In the genomic region with DNA sequence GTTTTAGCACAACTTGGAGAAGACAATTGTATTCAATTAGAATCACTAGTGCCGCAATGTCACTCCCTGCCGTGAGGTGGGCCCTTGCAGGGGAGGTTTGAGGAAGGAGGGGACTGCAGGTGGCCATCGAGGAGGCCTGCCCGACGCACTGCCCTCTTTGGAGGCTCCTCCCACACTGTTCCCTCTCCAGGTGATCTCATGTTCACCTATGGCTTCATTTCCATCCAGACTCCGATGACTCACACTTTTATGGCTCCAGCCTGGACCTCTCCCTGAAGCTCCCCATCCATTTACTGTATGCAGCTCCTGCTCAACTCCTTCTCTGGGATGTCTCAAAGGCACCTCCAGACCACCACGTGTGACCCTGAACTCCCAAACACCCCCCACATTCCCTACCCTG, we compare ENCODE assay signal across 2 cellular contexts.
TF ChIP-seq lines count a peak whose summit lies in the region.

No MANE protein-coding gene starts in this region.

TF ChIP-seq in H1, 55 proteins besides CTCF, POLR2A, EP300 and RAD21:
- TF ChIP-seq NRF1 (IDR thresholded peaks at IDR 0.05; ENCODE audit: low read depth, low read length) (no peak), RBBP5 (IDR thresholded peaks at IDR 0.05; ENCODE audit: borderline replicate concordance, low read depth, low read length) (no peak), TAF1 (IDR thresholded peaks at IDR 0.05; ENCODE audit: low read depth, low read length) (no peak), PHF8 (conservative IDR thresholded peaks at IDR 0.05; ENCODE audit: low read depth, low read length) (no peak), MAFK (IDR thresholded peaks at IDR 0.05; ENCODE audit: low read depth, low read length) (no peak), SIN3A (conservative IDR thresholded peaks at IDR 0.05 in 1 of 2, IDR thresholded peaks at IDR 0.05 in 1 of 2; ENCODE audit: low read depth in 1 of 2, low read length in 2 of 2) (no peak), CTBP2 (IDR thresholded peaks at IDR 0.05; ENCODE audit: borderline replicate concordance, insufficient read depth, insufficient read length, low read length) (no peak), GTF2F1 (IDR thresholded peaks at IDR 0.05; ENCODE audit: borderline replicate concordance, low read depth, low read length) (no peak), KDM1A (IDR thresholded peaks at IDR 0.05; ENCODE audit: borderline replicate concordance, low read length) (no peak), TBP (IDR thresholded peaks at IDR 0.05; ENCODE audit: low read depth, low read length) (no peak), NANOG (IDR thresholded peaks at IDR 0.05; ENCODE audit: insufficient read depth, low read depth, low read length, poor library complexity, severe bottlenecking) (no peak)
- TF ChIP-seq, protein P1, sequence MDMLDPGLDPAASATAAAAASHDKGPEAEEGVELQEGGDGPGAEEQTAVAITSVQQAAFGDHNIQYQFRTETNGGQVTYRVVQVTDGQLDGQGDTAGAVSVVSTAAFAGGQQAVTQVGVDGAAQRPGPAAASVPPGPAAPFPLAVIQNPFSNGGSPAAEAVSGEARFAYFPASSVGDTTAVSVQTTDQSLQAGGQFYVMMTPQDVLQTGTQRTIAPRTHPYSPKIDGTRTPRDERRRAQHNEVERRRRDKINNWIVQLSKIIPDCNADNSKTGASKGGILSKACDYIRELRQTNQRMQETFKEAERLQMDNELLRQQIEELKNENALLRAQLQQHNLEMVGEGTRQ (IDR thresholded peaks at IDR 0.05; ENCODE audit: low read length), result no peak
- TF ChIP-seq, protein P2, sequence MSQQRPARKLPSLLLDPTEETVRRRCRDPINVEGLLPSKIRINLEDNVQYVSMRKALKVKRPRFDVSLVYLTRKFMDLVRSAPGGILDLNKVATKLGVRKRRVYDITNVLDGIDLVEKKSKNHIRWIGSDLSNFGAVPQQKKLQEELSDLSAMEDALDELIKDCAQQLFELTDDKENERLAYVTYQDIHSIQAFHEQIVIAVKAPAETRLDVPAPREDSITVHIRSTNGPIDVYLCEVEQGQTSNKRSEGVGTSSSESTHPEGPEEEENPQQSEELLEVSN (IDR thresholded peaks at IDR 0.05), result no peak
TF ChIP-seq in H1: peak in this region for 0.

TF ChIP-seq in HepG2, 621 proteins besides CTCF, POLR2A, EP300 and RAD21:
- TF ChIP-seq ZNF75D (CRISPR knock-in tag; IDR thresholded peaks at IDR 0.05; ENCODE audit: borderline replicate concordance), result no peak
- TF ChIP-seq ZIK1 (CRISPR knock-in tag; IDR thresholded peaks at IDR 0.05; ENCODE audit: borderline replicate concordance, low read depth), result no peak
- no peak for TF ChIP-seq BORCS8-MEF2B (CRISPR knock-in tag; IDR thresholded peaks at IDR 0.05)
- no peak for TF ChIP-seq ZNF841 (CRISPR knock-in tag; IDR thresholded peaks at IDR 0.05; ENCODE audit: borderline replicate concordance)
- no peak for TF ChIP-seq ZNF205 (CRISPR knock-in tag; IDR thresholded peaks at IDR 0.05)
- TF ChIP-seq ZNF550 (CRISPR knock-in tag; IDR thresholded peaks at IDR 0.05; ENCODE audit: borderline replicate concordance), result no peak
- no peak for TF ChIP-seq ELF3 (CRISPR knock-in tag; IDR thresholded peaks at IDR 0.05)
- TF ChIP-seq, protein P3, sequence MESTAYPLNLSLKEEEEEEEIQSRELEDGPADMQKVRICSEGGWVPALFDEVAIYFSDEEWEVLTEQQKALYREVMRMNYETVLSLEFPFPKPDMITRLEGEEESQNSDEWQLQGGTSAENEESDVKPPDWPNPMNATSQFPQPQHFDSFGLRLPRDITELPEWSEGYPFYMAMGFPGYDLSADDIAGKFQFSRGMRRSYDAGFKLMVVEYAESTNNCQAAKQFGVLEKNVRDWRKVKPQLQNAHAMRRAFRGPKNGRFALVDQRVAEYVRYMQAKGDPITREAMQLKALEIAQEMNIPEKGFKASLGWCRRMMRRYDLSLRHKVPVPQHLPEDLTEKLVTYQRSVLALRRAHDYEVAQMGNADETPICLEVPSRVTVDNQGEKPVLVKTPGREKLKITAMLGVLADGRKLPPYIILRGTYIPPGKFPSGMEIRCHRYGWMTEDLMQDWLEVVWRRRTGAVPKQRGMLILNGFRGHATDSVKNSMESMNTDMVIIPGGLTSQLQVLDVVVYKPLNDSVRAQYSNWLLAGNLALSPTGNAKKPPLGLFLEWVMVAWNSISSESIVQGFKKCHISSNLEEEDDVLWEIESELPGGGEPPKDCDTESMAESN (CRISPR knock-in tag; conservative IDR thresholded peaks at IDR 0.05), result no peak
- no peak for TF ChIP-seq GATAD1 (CRISPR knock-in tag; IDR thresholded peaks at IDR 0.05)
- no peak for TF ChIP-seq NFE2L2 (IDR thresholded peaks at IDR 0.05; ENCODE audit: low read length)
TF ChIP-seq in HepG2: peak in this region for 0.
